Comparison of ENCODE assay signal across 18 cellular contexts in genomic region chr22:19590696-19591095, GRCh38.
DNase-seq lines count a peak whose midpoint lies in the region; ATAC-seq, FAIRE-seq and TF ChIP-seq lines count a peak whose summit lies in the region.
"Had no signal": no experiment of that assay in that cellular context is flagged by ENCODE, and none has a peak within 500 bp of the region (broad histone marks: within the 10 kb centered on the region; RNA-seq: fewer than 3 reads in every experiment).

No MANE protein-coding gene starts in this region.

- CTCF ChIA-PET in K562 (lab: Yijun Ruan, JAX; ENCODE audit: low intra/inter-chr PET ratio) = no interaction called here

- H3K36me3 ChIP-seq in H7 (replicated peaks; ENCODE audit: control insufficient read depth, insufficient read depth, low read length) = no peaks in the 10 kb centered on the region
- H3K36me3 ChIP-seq in K562 (ENCODE audit: control insufficient read depth, insufficient read depth, low read length) = no peaks in the 10 kb centered on the region
- H3K36me3 ChIP-seq: BLaER1 treated with 17β-estradiol and CSF1 and Interleukin-3, amounts not matched to agents 10 nM and 100 nM had no signal

- H3K4me2 ChIP-seq in K562 (ENCODE audit: insufficient read depth, low read length) = no peak overlapping the region
- H3K4me2 ChIP-seq: BLaER1 treated with 17β-estradiol and CSF1 and Interleukin-3, amounts not matched to agents 10 nM and 100 nM; KMS-11 had no signal

- no peaks in the 10 kb centered on the region for H3K4me1 ChIP-seq in K562 (replicated peaks in 1 of 2; ENCODE audit: control insufficient read depth in 2 of 2, insufficient read depth in 2 of 2, low read length in 2 of 2)

- WGBS in K562 (ENCODE audit: insufficient coverage, low coverage, missing lambda C conversion rate) = under 1% methylated on average over 5 of the region's 5 CpGs

- ATAC-seq in K562 = no peak
- no peak for ATAC-seq in sciatic nerve
- ATAC-seq in GM19035 (IDR thresholded peaks at IDR 0.05; ENCODE audit: unreplicated experiment) = no peak
- no peak for ATAC-seq in T-helper 17 cell
- ATAC-seq: CD8-positive, alpha-beta T cell; HepG2 had no signal

- peaks cover 4% of the 10 kb centered on the region for H3K36me3 Mint-ChIP-seq in T-helper 17 cell (ENCODE audit: low read depth)
- H3K36me3 Mint-ChIP-seq: CD8-positive, alpha-beta T cell had no signal

- H4K20me1 ChIP-seq in K562 (replicated peaks; ENCODE audit: control insufficient read depth, insufficient read depth, low read length) = peaks cover 16% of the 10 kb centered on the region; the same call in 1 of the 2 replicates
- H4K20me1 ChIP-seq: BLaER1 treated with 17β-estradiol and CSF1 and Interleukin-3, amounts not matched to agents 10 nM and 100 nM had no signal

- no peak overlapping the region for H3K4me3 Mint-ChIP-seq in T-helper 17 cell
- H3K4me3 Mint-ChIP-seq: B cell; CD8-positive, alpha-beta T cell; H9 had no signal

- in situ Hi-C loops in K562 (cut with MboI) = no loop called here

- no peak for TF ChIP-seq RAD21 in K562 (CRISPR knock-in tag; conservative IDR thresholded peaks at IDR 0.05 in 1 of 2, IDR thresholded peaks at IDR 0.05 in 1 of 2)

- TF ChIP-seq EP300 in K562 (IDR thresholded peaks at IDR 0.05; ENCODE audit: low read length) = no peak

- H3K4me3 ChIP-seq in H7 (ENCODE audit: insufficient read depth, low read depth, low read length) = no peak overlapping the region
- no peak overlapping the region for H3K4me3 ChIP-seq in K562
- H3K4me3 ChIP-seq: BLaER1 treated with 17β-estradiol and CSF1 and Interleukin-3, amounts not matched to agents 10 nM and 100 nM; GM23248 had no signal

- TF ChIP-seq POLR2A in K562 (conservative IDR thresholded peaks at IDR 0.05) (no peak), H54 (IDR thresholded peaks at IDR 0.05; ENCODE audit: low read depth, low read length) (no peak)

- BruUV-seq in K562 (replicated peaks; lab: Mats Ljungman, UMichigan) = no TSS peak

- H3K9me3 ChIP-seq in K562 (replicated peaks; ENCODE audit: control insufficient read depth, insufficient read depth, low read depth, low read length) (no peaks in the 10 kb centered on the region), T-helper 17 cell (ENCODE audit: control insufficient read depth, low read length, poor library complexity, severe bottlenecking) (no peaks in the 10 kb centered on the region)
- H3K9me3 ChIP-seq: BLaER1 treated with 17β-estradiol and CSF1 and Interleukin-3, amounts not matched to agents 10 nM and 100 nM had no signal

- no peaks in the 10 kb centered on the region for H3K79me2 ChIP-seq in K562 (ENCODE audit: control insufficient read depth, insufficient read depth, low read length)

- POLR2A ChIA-PET in K562 (lab: Yijun Ruan, JAX) = interaction anchor here (0.6 to 2.3 kb wide), 7 partner anchors 8 to 210 kb away, joined by 3 to 9 read pairs (median 5); no protein-coding TSS in a partner anchor

- H3K9me1 ChIP-seq in K562 (ENCODE audit: control insufficient read depth, insufficient read depth, low read length) = no peaks in the 10 kb centered on the region

- H3K9ac ChIP-seq in K562 (ENCODE audit: insufficient read depth in 1 of 2, low read depth in 2 of 2, low read length in 2 of 2) = no peak overlapping the region
- H3K9ac ChIP-seq: BLaER1 treated with 17β-estradiol and CSF1 and Interleukin-3, amounts not matched to agents 10 nM and 100 nM; GM23248; KMS-11 had no signal

- peaks cover 10% of the 10 kb centered on the region for H3K4me1 Mint-ChIP-seq in T-helper 17 cell

- FAIRE-seq in K562 (lab: Jason Lieb, UNC) (no peak), H54 (lab: Jason Lieb, UNC) (no peak)
- FAIRE-seq: HepG2 had no signal

- intact Hi-C loops in K562 (cut with micrococcal nuclease) (no loop called here), sciatic nerve (cut with DNase I) (no loop called here)

- H3K27ac Mint-ChIP-seq in T-helper 17 cell = no peak overlapping the region
- H3K27ac Mint-ChIP-seq: B cell; CD8-positive, alpha-beta T cell; H9 had no signal

- no peak for TF ChIP-seq CTCF in K562 (IDR thresholded peaks at IDR 0.05 in 2 of 3, conservative IDR thresholded peaks at IDR 0.05 in 1 of 3; ENCODE audit: insufficient read depth in 2 of 3, low read depth in 1 of 3, low read length in 3 of 3)

- no peak overlapping the region for H2AFZ ChIP-seq in K562 (ENCODE audit: low read depth, low read length)
- H2AFZ ChIP-seq: GM23248 had no signal

- no peak overlapping the region for H3K27ac ChIP-seq in K562 (ENCODE audit: extremely low read depth, low read depth, low read length)
- H3K27ac ChIP-seq: BLaER1 treated with 17β-estradiol and CSF1 and Interleukin-3, amounts not matched to agents 10 nM and 100 nM; GM23248; KMS-11 had no signal

- H3K27me3 Mint-ChIP-seq in T-helper 17 cell = peaks cover 10% of the 10 kb centered on the region

- H3K27me3 ChIP-seq in H7 (ENCODE audit: control insufficient read depth, insufficient read depth, low read length) (no peaks in the 10 kb centered on the region), K562 (ENCODE audit: control insufficient read depth in 2 of 2, insufficient read depth in 2 of 2, low read length in 2 of 2) (peaks cover 76% of the 10 kb centered on the region in 2 experiments)
- H3K27me3 ChIP-seq: BLaER1 treated with 17β-estradiol and CSF1 and Interleukin-3, amounts not matched to agents 10 nM and 100 nM had no signal

- peak; percentile 45 for DNase-seq in H7
- peak in 2 of 4 experiments; percentile 18 to 24 for DNase-seq in K562 (ENCODE audit: extremely low read depth in 1 of 4, low spot score in 3 of 4)
- peak; percentile 17 for DNase-seq in sciatic nerve (ENCODE audit: low spot score)
- no peak for DNase-seq in H54 (ENCODE audit: insufficient read length, low spot score)
- no peak for DNase-seq in effector CD4-positive, alpha-beta T cell
- DNase-seq in T-helper 17 cell = no peak
- DNase-seq: CD8-positive, alpha-beta T cell; DMS 273 treated with DMSO at 0.1 percent for 48 hours; DMS53; DND-41; EL; GM23248; H9 had no signal

TF ChIP-seq in K562, 482 proteins besides CTCF, POLR2A, EP300 and RAD21 (continues in another document):
- TF ChIP-seq PURB (CRISPR knock-in tag; IDR thresholded peaks at IDR 0.05; ENCODE audit: low read depth) (no peak), E4F1 (CRISPR knock-in tag; IDR thresholded peaks at IDR 0.05; ENCODE audit: borderline replicate concordance) (no peak), MLX (CRISPR knock-in tag; conservative IDR thresholded peaks at IDR 0.05) (no peak), CSDE1 (IDR thresholded peaks at IDR 0.05) (no peak), ZNF785 (CRISPR knock-in tag; IDR thresholded peaks at IDR 0.05) (no peak), ILK (tag; IDR thresholded peaks at IDR 0.05; ENCODE audit: borderline replicate concordance, low read depth) (no peak), RFX1 (IDR thresholded peaks at IDR 0.05) (no peak), ETS1 (conservative IDR thresholded peaks at IDR 0.05; ENCODE audit: control insufficient read depth, low read depth, low read length) (no peak), SAFB (IDR thresholded peaks at IDR 0.05; ENCODE audit: borderline replicate concordance, low read depth, low read length) (no peak), ZSCAN29 (IDR thresholded peaks at IDR 0.05) (no peak), SFPQ (IDR thresholded peaks at IDR 0.05; ENCODE audit: low read depth, low read length) (no peak)

Comparison
In these comparisons a context has a peak if more than half of its experiments do, and no peak if none do; other contexts are left out.
1. DNase-seq: peak in H7 (single experiment) and sciatic nerve (single experiment); none in H54 (single experiment), effector CD4-positive, alpha-beta T cell (single experiment) and T-helper 17 cell (0 of 3).